In genomic region chrX:69493766-69494165, GRCh38 we compare ENCODE assay signal across 17 cellular contexts. TPM values are rescaled to one million over a fixed set of nuclear protein-coding genes. Genes with fewer than 3 reads are reported as not detected.
"Had no signal": no experiment of that assay in that cellular context is flagged by ENCODE, and none has a peak within 500 bp of the region (broad histone marks: within the 10 kb centered on the region; RNA-seq: fewer than 3 reads in every experiment).

No MANE protein-coding gene starts in this region.

- H3K4me3 ChIP-seq: colonic mucosa, esophagus muscularis mucosa, hepatocyte, prostate gland, spleen, tibial artery, upper lobe of left lung, uterus had no signal

- H3K27ac ChIP-seq: colonic mucosa, esophagus muscularis mucosa, hepatocyte, parathyroid adenoma, prostate gland, spleen, tibial artery, upper lobe of left lung, uterus had no signal

- H2AFZ ChIP-seq: hepatocyte, parathyroid adenoma had no signal

- H3K9me3 ChIP-seq: colonic mucosa, esophagus muscularis mucosa, prostate gland, upper lobe of left lung, uterus had no signal

- H3K4me1 ChIP-seq: colonic mucosa, esophagus muscularis mucosa, parathyroid adenoma, prostate gland, spleen, tibial artery, upper lobe of left lung, uterus had no signal

- DNase-seq: effector CD4-positive, alpha-beta T cell; foreskin melanocyte; retina; spleen; tibial artery; upper lobe of left lung; uterus had no signal

- H3K36me3 ChIP-seq: colonic mucosa, esophagus muscularis mucosa, prostate gland, spleen, tibial artery, upper lobe of left lung, uterus had no signal

- H3K9ac ChIP-seq: parathyroid adenoma had no signal

- H3K27me3 ChIP-seq: esophagus muscularis mucosa, hepatocyte, tibial artery, upper lobe of left lung had no signal

- H3K79me2 ChIP-seq: hepatocyte, parathyroid adenoma had no signal

- H3K4me2 ChIP-seq: hepatocyte had no signal

- ATAC-seq: naive thymus-derived CD4-positive, alpha-beta T cell; stimulated activated memory B cell treated with anti-CD40 and anti-IgM and Interleukin-4, amounts not matched to agents 10 μg/mL and 1 μg/mL and 100 μg/mL, for 72 hours had no signal

RNA-seq across cellular contexts. Expression of gene NALF2, which starts 10.4 kb away (rescaled TPM):
- total RNA-seq: endothelial cell of umbilical vein, sciatic nerve, skeletal muscle tissue had no signal
